18 cellular contexts compared by ENCODE assay signal in genomic region chr5:61089351-61089750, GRCh38.
"Had no signal": no experiment of that assay in that cellular context is flagged by ENCODE, and none has a peak within 500 bp of the region (broad histone marks: within the 10 kb centered on the region; RNA-seq: fewer than 3 reads in every experiment).

No MANE protein-coding gene starts in this region.

- H3K36me3 ChIP-seq: ascending aorta, breast epithelium, left ventricle myocardium inferior, prostate gland, suprapubic skin had no signal

- H3K27ac ChIP-seq: ascending aorta, breast epithelium, dorsolateral prefrontal cortex, left ventricle myocardium inferior, prostate gland, suprapubic skin, VCaP had no signal

- H3K4me3 ChIP-seq: ascending aorta, breast epithelium, dorsolateral prefrontal cortex, left ventricle myocardium inferior, prostate gland, smooth muscle cell, suprapubic skin had no signal

- DNase-seq: activated CD4-positive, alpha-beta memory T cell treated with anti-CD3 and anti-CD28 coated beads for 36 hours; activated CD8-positive, alpha-beta memory T cell treated with anti-CD3 and anti-CD28 coated beads, Interleukin-2, amount 10 ng/mL, durations not matched to agents 7 days and 5 days; activated naive CD4-positive, alpha-beta T cell treated with anti-CD3 and anti-CD28 coated beads for 36 hours; activated naive CD8-positive, alpha-beta T cell treated with anti-CD3 and anti-CD28 coated beads, Interleukin-2, amount 50 U/mL, for 24 hours; activated T-cell treated with anti-CD3 and anti-CD28 coated beads, Interleukin-2, amount 50 U/mL, for 1 hour; dorsolateral prefrontal cortex; endodermal cell; hypothalamus; left ventricle myocardium inferior; mesendoderm; nephron progenitor cell; right cardiac atrium had no signal

- H3K4me2 ChIP-seq: smooth muscle cell had no signal

- ATAC-seq: activated CD8-positive, alpha-beta memory T cell treated with anti-CD3 and anti-CD28 coated beads, Interleukin-2, amount 10 ng/mL, durations not matched to agents 7 days and 5 days; activated naive CD8-positive, alpha-beta T cell treated with anti-CD3 and anti-CD28 coated beads, Interleukin-2, amount 50 U/mL, for 24 hours; right cardiac atrium had no signal

- H3K9me3 ChIP-seq: prostate gland, suprapubic skin had no signal

- H3K27me3 ChIP-seq: ascending aorta, breast epithelium, dorsolateral prefrontal cortex, suprapubic skin had no signal

- H3K4me1 ChIP-seq: ascending aorta, breast epithelium, left ventricle myocardium inferior, prostate gland, suprapubic skin had no signal
